8 cellular contexts compared by ENCODE assay signal in genomic region chr19:50922316-50922853, GRCh38. TPM values are rescaled to one million over a fixed set of nuclear protein-coding genes. Genes with fewer than 3 reads are reported as not detected.
A peak's percentile ranks its signal among the peaks of the same experiment; 100 is the strongest.
DNase-seq lines count a peak whose midpoint lies in the region; ATAC-seq and TF ChIP-seq lines count a peak whose summit lies in the region.

No MANE protein-coding gene starts in this region.

- H3K4me3 ChIP-seq in upper lobe of right lung: no peak overlapping the region

- intact Hi-C loops in Right ventricle myocardium inferior (cut with DNase I): loop anchor here (10.0 kb wide), 1 partner anchor 558 kb away; the partner anchor contains the start of gene NAPSA
- intact Hi-C loops in upper lobe of right lung (cut with DNase I): no loop called here

- H3K9me3 ChIP-seq in upper lobe of right lung: no peaks in the 10 kb centered on the region

- TF ChIP-seq CTCF in C4-2B (conservative IDR thresholded peaks at IDR 0.05) (peak; percentile 92), upper lobe of right lung (IDR thresholded peaks at IDR 0.05) (peak; percentile 89)

- DNase-seq in NCI-H1105 (lab: John Stamatoyannopoulos, UW) (peak; percentile 82), SKM-1 (lab: John Stamatoyannopoulos, UW; ENCODE audit: unreplicated experiment) (peak; percentile 13), Right ventricle myocardium inferior (ENCODE audit: missing footprints) (no peak), pons (ENCODE audit: low spot score) (peak; percentile 73), upper lobe of right lung (peak; percentile 77)
- peak; percentile 74 for DNase-seq in activated naive CD4-positive, alpha-beta T cell treated with anti-CD3 and anti-CD28 coated beads, Interleukin-2, amount 50 U/mL, for 16 hours

- no peaks in the 10 kb centered on the region for H3K36me3 ChIP-seq in upper lobe of right lung

- no peaks in the 10 kb centered on the region for H3K4me1 ChIP-seq in upper lobe of right lung

- ATAC-seq in GM21390 (IDR thresholded peaks at IDR 0.05; ENCODE audit: unreplicated experiment) (peak; percentile 72), Right ventricle myocardium inferior (peak; percentile 87), upper lobe of right lung (peak; percentile 99)

- peak overlapping the region; percentile 71 for H3K27ac ChIP-seq in C4-2B
- H3K27ac ChIP-seq in upper lobe of right lung: no peak overlapping the region

- H3K27me3 ChIP-seq in upper lobe of right lung: peaks cover 45% of the 10 kb centered on the region

RNA-seq across cellular contexts. Expression of gene KLK4, which starts 11.2 kb away (rescaled TPM):
- total RNA-seq in Right ventricle myocardium inferior (not detected), upper lobe of right lung (not detected)

RNA-seq across cellular contexts. Expression of gene KLK5, which starts 30.5 kb away (rescaled TPM):
- not detected for total RNA-seq in Right ventricle myocardium inferior
- not detected for total RNA-seq in upper lobe of right lung

RNA-seq across cellular contexts. Expression of gene KLK6, which starts 47.0 kb away (rescaled TPM):
- total RNA-seq in Right ventricle myocardium inferior (not detected), upper lobe of right lung (not detected)

RNA-seq across cellular contexts. Expression of gene KLK2, which starts 49.1 kb away (rescaled TPM):
- total RNA-seq in Right ventricle myocardium inferior: not detected
- not detected for total RNA-seq in upper lobe of right lung
